In the genomic region with DNA sequence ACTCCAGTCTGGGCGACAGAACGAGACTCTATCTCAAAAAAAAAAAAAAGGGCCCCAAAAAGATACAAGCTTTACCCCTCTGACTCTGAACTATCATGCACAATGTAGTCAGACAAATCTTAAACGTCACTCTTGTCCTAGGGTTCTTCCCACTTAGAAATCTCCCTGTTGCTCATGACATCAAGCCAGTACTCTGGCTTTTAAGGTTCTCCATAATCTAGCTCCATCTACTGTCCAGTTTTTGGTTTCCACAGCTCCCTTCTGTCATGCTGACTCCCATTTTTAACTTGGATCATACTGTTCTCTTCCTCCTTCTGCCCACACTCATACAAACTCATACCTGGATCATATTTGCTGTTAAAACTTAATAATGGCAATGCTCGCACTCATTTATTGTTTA, we compare ENCODE assay signal across 13 cellular contexts.
DNase-seq lines count a peak whose midpoint lies in the region; ATAC-seq and TF ChIP-seq lines count a peak whose summit lies in the region.
"Had no signal": no experiment of that assay in that cellular context is flagged by ENCODE, and none has a peak within 500 bp of the region (broad histone marks: within the 10 kb centered on the region; RNA-seq: fewer than 3 reads in every experiment).

No MANE protein-coding gene starts in this region.

- intact Hi-C loops in esophagus muscularis mucosa (cut with DNase I), result no loop called here

- H3K9me3 Mint-ChIP-seq in osteocyte (ENCODE audit: unreplicated experiment), result no peaks in the 10 kb centered on the region
- no peaks in the 10 kb centered on the region for H3K9me3 Mint-ChIP-seq in activated naive CD4-positive, alpha-beta T cell treated with anti-CD3 and anti-CD28 coated beads, Interleukin-2, amount 10 ng/mL, durations not matched to agents 7 days and 5 days
- H3K9me3 Mint-ChIP-seq in activated naive CD8-positive, alpha-beta T cell treated with anti-CD3 and anti-CD28 coated beads, Interleukin-2, amount 50 U/mL, for 24 hours, result no peaks in the 10 kb centered on the region
- H3K9me3 Mint-ChIP-seq: activated T-helper 1 cell treated with anti-CD3 and anti-CD28 coated beads, Interleukin-12 subunit alpha, Interleukin-12 subunit beta, Interleukin-2, Interleukin-4 antibody, amounts not matched to agents 30 ng/mL and 10 ng/mL and 1 ng/mL, durations not matched to agents 14 hours and 24 hours and 36 hours had no signal

- no peak overlapping the region for H3K27ac ChIP-seq in esophagus muscularis mucosa (replicated peaks in 1 of 4)
- H3K27ac ChIP-seq: BLaER1, epithelial cell of prostate had no signal

- no peak overlapping the region for H3K4me3 Mint-ChIP-seq in osteocyte (ENCODE audit: unreplicated experiment)
- no peak overlapping the region for H3K4me3 Mint-ChIP-seq in activated naive CD4-positive, alpha-beta T cell treated with anti-CD3 and anti-CD28 coated beads, Interleukin-2, amount 10 ng/mL, durations not matched to agents 7 days and 5 days
- no peak overlapping the region for H3K4me3 Mint-ChIP-seq in activated naive CD8-positive, alpha-beta T cell treated with anti-CD3 and anti-CD28 coated beads, Interleukin-2, amount 50 U/mL, for 24 hours
- H3K4me3 Mint-ChIP-seq: activated T-helper 1 cell treated with anti-CD3 and anti-CD28 coated beads, Interleukin-12 subunit alpha, Interleukin-12 subunit beta, Interleukin-2, Interleukin-4 antibody, amounts not matched to agents 30 ng/mL and 10 ng/mL and 1 ng/mL, durations not matched to agents 14 hours and 24 hours and 36 hours had no signal

- TF ChIP-seq POLR2A in NB4 (IDR thresholded peaks at IDR 0.05; ENCODE audit: extremely low read depth, insufficient read length), result no peak
- no peak for TF ChIP-seq POLR2A in esophagus muscularis mucosa (IDR thresholded peaks at IDR 0.05; ENCODE audit: low read depth)

- H3K36me3 ChIP-seq in esophagus muscularis mucosa, result no peaks in the 10 kb centered on the region
- H3K36me3 ChIP-seq: BLaER1 had no signal

- TF ChIP-seq CTCF in NB4 (IDR thresholded peaks at IDR 0.05; ENCODE audit: low read depth, low read length) (no peak), cardiac fibroblast (IDR thresholded peaks at IDR 0.05; ENCODE audit: low read depth, low read length) (peak; percentile 25), osteocyte (IDR thresholded peaks at IDR 0.05) (peak; percentile 49), esophagus muscularis mucosa (IDR thresholded peaks at IDR 0.05) (no peak)

- peaks cover 12% of the 10 kb centered on the region for H3K4me1 Mint-ChIP-seq in osteocyte (ENCODE audit: unreplicated experiment)
- no peaks in the 10 kb centered on the region for H3K4me1 Mint-ChIP-seq in activated naive CD4-positive, alpha-beta T cell treated with anti-CD3 and anti-CD28 coated beads, Interleukin-2, amount 10 ng/mL, durations not matched to agents 7 days and 5 days
- no peaks in the 10 kb centered on the region for H3K4me1 Mint-ChIP-seq in activated naive CD8-positive, alpha-beta T cell treated with anti-CD3 and anti-CD28 coated beads, Interleukin-2, amount 50 U/mL, for 24 hours

- H3K4me3 ChIP-seq in NB4 (ENCODE audit: low read depth, low read length), result no peak overlapping the region
- H3K4me3 ChIP-seq in cardiac fibroblast (replicated peaks in 1 of 2; ENCODE audit: low read depth in 2 of 2, low read length in 2 of 2), result no peak overlapping the region
- H3K4me3 ChIP-seq in esophagus muscularis mucosa, result no peak overlapping the region
- H3K4me3 ChIP-seq: BLaER1 had no signal

- H3K27me3 ChIP-seq in esophagus muscularis mucosa, result no peaks in the 10 kb centered on the region
- H3K27me3 ChIP-seq: BLaER1 had no signal

- no peak overlapping the region for H3K27ac Mint-ChIP-seq in osteocyte (ENCODE audit: unreplicated experiment)
- H3K27ac Mint-ChIP-seq in activated naive CD4-positive, alpha-beta T cell treated with anti-CD3 and anti-CD28 coated beads, Interleukin-2, amount 10 ng/mL, durations not matched to agents 7 days and 5 days, result no peak overlapping the region
- no peak overlapping the region for H3K27ac Mint-ChIP-seq in activated naive CD8-positive, alpha-beta T cell treated with anti-CD3 and anti-CD28 coated beads, Interleukin-2, amount 50 U/mL, for 24 hours
- H3K27ac Mint-ChIP-seq: activated T-helper 1 cell treated with anti-CD3 and anti-CD28 coated beads, Interleukin-12 subunit alpha, Interleukin-12 subunit beta, Interleukin-2, Interleukin-4 antibody, amounts not matched to agents 30 ng/mL and 10 ng/mL and 1 ng/mL, durations not matched to agents 14 hours and 24 hours and 36 hours had no signal

- CTCF ChIA-PET in activated naive CD4-positive, alpha-beta T cell treated with anti-CD3 and anti-CD28 coated beads, Interleukin-2, amount 10 ng/mL, durations not matched to agents 7 days and 5 days (lab: Charles Lee), result no interaction called here

- no peak for ATAC-seq in activated naive CD8-positive, alpha-beta T cell treated with anti-CD3 and anti-CD28 coated beads, Interleukin-2, amount 50 U/mL, for 24 hours

- no peaks in the 10 kb centered on the region for H3K4me1 ChIP-seq in esophagus muscularis mucosa

- TF ChIP-seq EP300 in esophagus muscularis mucosa (IDR thresholded peaks at IDR 0.05), result no peak

- H3K27me3 Mint-ChIP-seq in osteocyte (ENCODE audit: unreplicated experiment), result no peaks in the 10 kb centered on the region
- H3K27me3 Mint-ChIP-seq in activated naive CD4-positive, alpha-beta T cell treated with anti-CD3 and anti-CD28 coated beads, Interleukin-2, amount 10 ng/mL, durations not matched to agents 7 days and 5 days, result no peaks in the 10 kb centered on the region
- H3K27me3 Mint-ChIP-seq in activated naive CD8-positive, alpha-beta T cell treated with anti-CD3 and anti-CD28 coated beads, Interleukin-2, amount 50 U/mL, for 24 hours, result peaks cover 5% of the 10 kb centered on the region

- H3K36me3 Mint-ChIP-seq in osteocyte (ENCODE audit: unreplicated experiment), result no peaks in the 10 kb centered on the region
- H3K36me3 Mint-ChIP-seq in activated naive CD4-positive, alpha-beta T cell treated with anti-CD3 and anti-CD28 coated beads, Interleukin-2, amount 10 ng/mL, durations not matched to agents 7 days and 5 days, result no peaks in the 10 kb centered on the region
- no peaks in the 10 kb centered on the region for H3K36me3 Mint-ChIP-seq in activated naive CD8-positive, alpha-beta T cell treated with anti-CD3 and anti-CD28 coated beads, Interleukin-2, amount 50 U/mL, for 24 hours (ENCODE audit: low read depth)

- 93% methylated on average over 4 of the region's 4 CpGs for WGBS in esophagus muscularis mucosa

- DNase-seq in NCI-H2107 treated with DMSO at 0.1 percent for 48 hours (lab: John Stamatoyannopoulos, UW; ENCODE audit: unreplicated experiment), result peak; percentile 0
- DNase-seq in NCI-H2107 (lab: John Stamatoyannopoulos, UW), result no peak
- peak; percentile 11 for DNase-seq in NB4 (ENCODE audit: low read depth)
- DNase-seq in cardiac fibroblast (ENCODE audit: low read depth in 2 of 2), result peak; percentile 32 to 59
- no peak for DNase-seq in osteocyte (ENCODE audit: extremely low spot score, unreplicated experiment)
- no peak for DNase-seq in activated naive CD4-positive, alpha-beta T cell treated with anti-CD3 and anti-CD28 coated beads, Interleukin-2, amount 10 ng/mL, durations not matched to agents 7 days and 5 days
- no peak for DNase-seq in activated naive CD8-positive, alpha-beta T cell treated with anti-CD3 and anti-CD28 coated beads, Interleukin-2, amount 50 U/mL, for 24 hours
- DNase-seq in esophagus muscularis mucosa (ENCODE audit: extremely low spot score), result no peak
- DNase-seq: NCI-H1417 treated with DMSO at 0.1 percent for 48 hours; stimulated activated CD4-positive, alpha-beta T cell treated with anti-CD3 and anti-CD28 coated beads, Interleukin-1b, Interleukin-23, amount 100 ng/mL, for 48 hours had no signal

- no peaks in the 10 kb centered on the region for H3K9me3 ChIP-seq in esophagus muscularis mucosa
- H3K9me3 ChIP-seq: BLaER1 had no signal

Comparison
In these comparisons a context has a peak if more than half of its experiments do, and no peak if none do; other contexts are left out.
1. DNase-seq: peak in NCI-H2107 treated with DMSO at 0.1 percent for 48 hours (single experiment), NB4 (single experiment) and cardiac fibroblast (2 of 2); none in NCI-H2107 (single experiment), osteocyte (single experiment), activated naive CD4-positive, alpha-beta T cell treated with anti-CD3 and anti-CD28 coated beads, Interleukin-2, amount 10 ng/mL, durations not matched to agents 7 days and 5 days (single experiment), activated naive CD8-positive, alpha-beta T cell treated with anti-CD3 and anti-CD28 coated beads, Interleukin-2, amount 50 U/mL, for 24 hours (single experiment) and esophagus muscularis mucosa (single experiment).
2. CTCF ChIP-seq: peak in cardiac fibroblast (single experiment) and osteocyte (single experiment); none in NB4 (single experiment) and esophagus muscularis mucosa (0 of 3).